Comparison of ENCODE assay signal across 14 cellular contexts in the genomic region with DNA sequence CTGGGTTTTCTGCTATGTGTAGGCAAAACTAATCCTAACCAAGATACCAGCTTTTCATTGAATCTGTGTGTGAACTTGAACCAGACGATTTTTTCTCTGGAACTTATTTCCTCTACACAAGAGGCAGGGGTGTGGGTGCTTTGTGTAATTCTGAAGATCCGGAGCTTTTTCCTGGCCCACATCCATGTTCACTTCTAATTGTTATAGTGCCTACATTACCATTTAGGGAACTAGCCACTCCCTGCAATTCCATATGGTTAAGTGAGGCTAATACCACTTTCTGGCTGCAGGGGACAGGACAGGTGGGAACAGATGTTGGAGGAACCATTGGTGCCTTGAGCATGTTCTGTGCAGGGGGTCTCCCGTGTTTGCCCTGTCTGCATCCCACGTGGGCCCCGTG.
DNase-seq lines count a peak whose midpoint lies in the region; ATAC-seq and TF ChIP-seq lines count a peak whose summit lies in the region.
"Had no signal": no experiment of that assay in that cellular context is flagged by ENCODE, and none has a peak within 500 bp of the region (broad histone marks: within the 10 kb centered on the region; RNA-seq: fewer than 3 reads in every experiment).

No MANE protein-coding gene starts in this region.

- H3K4me1 ChIP-seq in HEK293 (ENCODE audit: control insufficient read depth, insufficient read depth, low read length) (no peaks in the 10 kb centered on the region), transverse colon (peaks cover 0 to 8% (median 4%) of the 10 kb centered on the region in 4 donors), tibial artery (no peaks in the 10 kb centered on the region)

- no peak for TF ChIP-seq POLR2A in transverse colon (IDR thresholded peaks at IDR 0.05)

- no peaks in the 10 kb centered on the region for H3K27me3 ChIP-seq in WERI-Rb-1 (ENCODE audit: insufficient read depth, low read depth, severe bottlenecking)
- H3K27me3 ChIP-seq in transverse colon, result peaks cover 7% of the 10 kb centered on the region
- H3K27me3 ChIP-seq in tibial artery, result no peaks in the 10 kb centered on the region

- 39% methylated on average over 5 of the region's 5 CpGs; no CpG with 5 or more reads in 1 of the 2 donors for WGBS in transverse colon (ENCODE audit: low coverage in 1 of 2), 2 donors

- H3K4me3 ChIP-seq in HEK293 (ENCODE audit: low read depth, low read length), result no peak overlapping the region
- no peak overlapping the region for H3K4me3 ChIP-seq in WERI-Rb-1 (ENCODE audit: low read depth, low read length)
- no peak overlapping the region for H3K4me3 ChIP-seq in transverse colon
- H3K4me3 ChIP-seq in tibial artery, result no peak overlapping the region

- no peak for ATAC-seq in HG03039 (IDR thresholded peaks at IDR 0.05; ENCODE audit: unreplicated experiment)
- ATAC-seq: HCT116 had no signal

- POLR2A ChIA-PET in HEK293 (lab: Yijun Ruan, JAX), result no interaction called here

- H3K27ac ChIP-seq in HEK293 (ENCODE audit: extremely low read depth, low read depth, low read length) (no peak overlapping the region), WERI-Rb-1 (no peak overlapping the region), transverse colon (no peak overlapping the region), tibial artery (no peak overlapping the region)

- no peaks in the 10 kb centered on the region for H3K36me3 ChIP-seq in HEK293 (ENCODE audit: control insufficient read depth in 2 of 2, insufficient read depth in 1 of 2, low read length in 2 of 2)
- no peaks in the 10 kb centered on the region for H3K36me3 ChIP-seq in WERI-Rb-1
- no peaks in the 10 kb centered on the region for H3K36me3 ChIP-seq in transverse colon
- no peaks in the 10 kb centered on the region for H3K36me3 ChIP-seq in tibial artery

- in situ Hi-C loops in transverse colon (cut with MboI; ENCODE audit: low pct_ligation_motif_present in 1 of 4, low pct_unique_long_range_greater_than_20kb in 1 of 4, low sequenced_read_pairs in 3 of 4), result no loop called here

- TF ChIP-seq EP300 in transverse colon (IDR thresholded peaks at IDR 0.05; ENCODE audit: low read depth), result no peak

- peak; percentile 43 for DNase-seq in D341Med (ENCODE audit: low spot score)
- no peak for DNase-seq in WERI-Rb-1
- peak; percentile 33 for DNase-seq in transverse colon
- no peak for DNase-seq in tibial artery
- no peak for DNase-seq in NOMO-1 treated with dmso at 0.1 percent for 144 hours (lab: John Stamatoyannopoulos, UW; ENCODE audit: unreplicated experiment)
- DNase-seq: C1 segment of cervical spinal cord; CD4-positive, alpha-beta T cell; DMS153; DMS79 treated with DMSO at 0.1 percent for 48 hours; EL; IMR-90 had no signal

- TF ChIP-seq CTCF in HEK293 (tag by site-specific recombination; IDR thresholded peaks at IDR 0.05) (no peak), WERI-Rb-1 (IDR thresholded peaks at IDR 0.05; ENCODE audit: low read depth, low read length) (0 out of 2 replicates have a peak, but pooled peaks have one; percentile 15), transverse colon (IDR thresholded peaks at IDR 0.05) (peak in 1 of 5 experiments; percentile 25), tibial artery (IDR thresholded peaks at IDR 0.05) (no peak)

- intact Hi-C loops in transverse colon (cut with DNase I; ENCODE audit: low total_unique reads), result no loop called here
- intact Hi-C loops in tibial artery (cut with DNase I; ENCODE audit: low total_unique reads), result no loop called here

- CTCF ChIA-PET in HEK293 (lab: Yijun Ruan, JAX), result interaction anchor here (0.6 to 1.8 kb wide), 7 partner anchors 18 to 141 kb away, joined by 3 to 9 read pairs (median 4); no protein-coding TSS in a partner anchor

- H3K9me3 ChIP-seq in HEK293 (ENCODE audit: control insufficient read depth, insufficient read depth, low read depth, low read length) (no peaks in the 10 kb centered on the region), WERI-Rb-1 (ENCODE audit: severe bottlenecking) (peaks cover 23% of the 10 kb centered on the region), transverse colon (no peaks in the 10 kb centered on the region), tibial artery (no peaks in the 10 kb centered on the region)

TF ChIP-seq in HEK293, 187 proteins besides CTCF, POLR2A, EP300 and RAD21:
- TF ChIP-seq, protein P1, sequence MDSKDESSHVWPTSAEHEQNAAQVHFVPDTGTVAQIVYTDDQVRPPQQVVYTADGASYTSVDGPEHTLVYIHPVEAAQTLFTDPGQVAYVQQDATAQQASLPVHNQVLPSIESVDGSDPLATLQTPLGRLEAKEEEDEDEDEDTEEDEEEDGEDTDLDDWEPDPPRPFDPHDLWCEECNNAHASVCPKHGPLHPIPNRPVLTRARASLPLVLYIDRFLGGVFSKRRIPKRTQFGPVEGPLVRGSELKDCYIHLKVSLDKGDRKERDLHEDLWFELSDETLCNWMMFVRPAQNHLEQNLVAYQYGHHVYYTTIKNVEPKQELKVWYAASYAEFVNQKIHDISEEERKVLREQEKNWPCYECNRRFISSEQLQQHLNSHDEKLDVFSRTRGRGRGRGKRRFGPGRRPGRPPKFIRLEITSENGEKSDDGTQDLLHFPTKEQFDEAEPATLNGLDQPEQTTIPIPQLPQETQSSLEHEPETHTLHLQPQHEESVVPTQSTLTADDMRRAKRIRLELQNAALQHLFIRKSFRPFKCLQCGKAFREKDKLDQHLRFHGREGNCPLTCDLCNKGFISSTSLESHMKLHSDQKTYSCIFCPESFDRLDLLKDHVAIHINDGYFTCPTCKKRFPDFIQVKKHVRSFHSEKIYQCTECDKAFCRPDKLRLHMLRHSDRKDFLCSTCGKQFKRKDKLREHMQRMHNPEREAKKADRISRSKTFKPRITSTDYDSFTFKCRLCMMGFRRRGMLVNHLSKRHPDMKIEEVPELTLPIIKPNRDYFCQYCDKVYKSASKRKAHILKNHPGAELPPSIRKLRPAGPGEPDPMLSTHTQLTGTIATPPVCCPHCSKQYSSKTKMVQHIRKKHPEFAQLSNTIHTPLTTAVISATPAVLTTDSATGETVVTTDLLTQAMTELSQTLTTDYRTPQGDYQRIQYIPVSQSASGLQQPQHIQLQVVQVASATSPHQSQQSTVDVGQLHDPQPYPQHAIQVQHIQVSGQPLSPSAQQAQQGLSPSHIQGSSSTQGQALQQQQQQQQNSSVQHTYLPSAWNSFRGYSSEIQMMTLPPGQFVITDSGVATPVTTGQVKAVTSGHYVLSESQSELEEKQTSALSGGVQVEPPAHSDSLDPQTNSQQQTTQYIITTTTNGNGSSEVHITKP (tag by site-specific recombination; IDR thresholded peaks at IDR 0.05), result peak; percentile 38; the same call in 1 of the 2 replicates
- TF ChIP-seq ZNF449 (tag by site-specific recombination; IDR thresholded peaks at IDR 0.05), result no peak

Comparison
In these comparisons a context has a peak if more than half of its experiments do, and no peak if none do; other contexts are left out.
1. DNase-seq: peak in D341Med (single experiment) and transverse colon (single experiment); none in WERI-Rb-1 (single experiment), tibial artery (0 of 2) and NOMO-1 treated with dmso at 0.1 percent for 144 hours (single experiment).